24 cellular contexts compared by ENCODE assay signal in genomic region chr17:57726213-57726612, GRCh38. TPM values are rescaled to one million over a fixed set of nuclear protein-coding genes. Genes with fewer than 3 reads are reported as not detected.
A peak's percentile ranks its signal among the peaks of the same experiment; 100 is the strongest.
DNase-seq lines count a peak whose midpoint lies in the region; ATAC-seq, FAIRE-seq and TF ChIP-seq lines count a peak whose summit lies in the region.
"Had no signal": no experiment of that assay in that cellular context is flagged by ENCODE, and none has a peak within 500 bp of the region (broad histone marks: within the 10 kb centered on the region; RNA-seq: fewer than 3 reads in every experiment).

No MANE protein-coding gene starts in this region.

- H3K4me1 Mint-ChIP-seq in glutamatergic neuron (ENCODE audit: low read depth, unreplicated experiment): peaks cover 51% of the 10 kb centered on the region
- no peaks in the 10 kb centered on the region for H3K4me1 Mint-ChIP-seq in activated CD8-positive, alpha-beta T cell treated with anti-CD3 and anti-CD28 coated beads for 36 hours (ENCODE audit: low read depth)
- peaks cover 8% of the 10 kb centered on the region for H3K4me1 Mint-ChIP-seq in T-helper 17 cell

- intact Hi-C loops in HepG2 (cut with micrococcal nuclease; ENCODE audit: unreplicated experiment): no loop called here
- intact Hi-C loops in right lobe of liver (cut with DNase I): no loop called here
- intact Hi-C loops in activated CD8-positive, alpha-beta T cell treated with anti-CD3 and anti-CD28 coated beads for 36 hours (cut with micrococcal nuclease): no loop called here

- H3K27ac Mint-ChIP-seq in glutamatergic neuron (ENCODE audit: unreplicated experiment): peak overlapping the region; percentile 95
- no peak overlapping the region for H3K27ac Mint-ChIP-seq in activated CD8-positive, alpha-beta T cell treated with anti-CD3 and anti-CD28 coated beads for 36 hours
- H3K27ac Mint-ChIP-seq in T-helper 17 cell: no peak overlapping the region
- H3K27ac Mint-ChIP-seq: CD8-positive, alpha-beta memory T cell had no signal

- POLR2A ChIA-PET in HepG2 (lab: Yijun Ruan, JAX): no interaction called here
- POLR2A ChIA-PET in activated CD8-positive, alpha-beta T cell treated with anti-CD3 and anti-CD28 coated beads for 36 hours (lab: Charles Lee): no interaction called here

- DNase-seq in HepG2 (ENCODE audit: low spot score) (no peak), right lobe of liver (no peak), WERI-Rb-1 (no peak), glutamatergic neuron (peak; percentile 69), GM19240 (ENCODE audit: insufficient read length, low spot score) (no peak), T-helper 17 cell (no peak), NCI-H510A (lab: John Stamatoyannopoulos, UW) (no peak)
- no peak for DNase-seq in activated CD8-positive, alpha-beta T cell treated with anti-CD3 and anti-CD28 coated beads for 36 hours
- DNase-seq: 8988T; CD8-positive, alpha-beta memory T cell; DMS53; H7; KBM-7; MM.1S; NCI-H1092; NCI-H1930; NCI-H345; NCI-H526 treated with DMSO at 0.1 percent for 48 hours; PC-9; RPMI8226; SHP77; SW 1271 had no signal

- in situ Hi-C loops in HepG2 (cut with HindIII; ENCODE audit: extremely low pct_ligation_motif_present, low pct_unique_long_range_greater_than_20kb): no loop called here

- H3K36me3 ChIP-seq in HepG2 (replicated peaks in 1 of 2; ENCODE audit: control insufficient read depth in 1 of 2, insufficient read depth in 2 of 2, low read length in 2 of 2) (no peaks in the 10 kb centered on the region), right lobe of liver (no peaks in the 10 kb centered on the region), WERI-Rb-1 (no peaks in the 10 kb centered on the region)

- no peak overlapping the region for H3K9ac ChIP-seq in HepG2 (ENCODE audit: insufficient read depth, low read depth, low read length)

- H3K4me3 ChIP-seq in HepG2 (replicated peaks in 1 of 3; ENCODE audit: insufficient read depth in 1 of 3, low read depth in 2 of 3, low read length in 3 of 3) (no peak overlapping the region), right lobe of liver (no peak overlapping the region), WERI-Rb-1 (ENCODE audit: low read depth, low read length) (no peak overlapping the region)
- H3K4me3 ChIP-seq: PC-9 had no signal

- H3K27me3 ChIP-seq in HepG2 (ENCODE audit: control insufficient read depth in 1 of 2, insufficient read depth in 2 of 2, low read length in 2 of 2): peaks cover 6 to 71% of the 10 kb centered on the region in 2 experiments; a peak in 4 of 5 replicates
- H3K27me3 ChIP-seq in right lobe of liver: no peaks in the 10 kb centered on the region
- no peaks in the 10 kb centered on the region for H3K27me3 ChIP-seq in WERI-Rb-1 (ENCODE audit: insufficient read depth, low read depth, severe bottlenecking)

- no peaks in the 10 kb centered on the region for H3K79me2 ChIP-seq in HepG2 (ENCODE audit: insufficient read depth, low read length)

- H3K27me3 Mint-ChIP-seq in glutamatergic neuron (ENCODE audit: unreplicated experiment) (peaks cover 27% of the 10 kb centered on the region), T-helper 17 cell (peaks cover 40% of the 10 kb centered on the region)
- no peaks in the 10 kb centered on the region for H3K27me3 Mint-ChIP-seq in activated CD8-positive, alpha-beta T cell treated with anti-CD3 and anti-CD28 coated beads for 36 hours

- H3K4me1 ChIP-seq in HepG2 (ENCODE audit: insufficient read depth, low read length) (no peaks in the 10 kb centered on the region), right lobe of liver (no peaks in the 10 kb centered on the region)

- peaks cover 26% of the 10 kb centered on the region for H3K9me3 Mint-ChIP-seq in glutamatergic neuron (ENCODE audit: unreplicated experiment)
- H3K9me3 Mint-ChIP-seq in activated CD8-positive, alpha-beta T cell treated with anti-CD3 and anti-CD28 coated beads for 36 hours: no peaks in the 10 kb centered on the region
- H3K9me3 Mint-ChIP-seq: CD8-positive, alpha-beta memory T cell had no signal

- H3K36me3 Mint-ChIP-seq in glutamatergic neuron (ENCODE audit: unreplicated experiment) (no peaks in the 10 kb centered on the region), T-helper 17 cell (ENCODE audit: low read depth) (peaks cover 2% of the 10 kb centered on the region)
- H3K36me3 Mint-ChIP-seq in activated CD8-positive, alpha-beta T cell treated with anti-CD3 and anti-CD28 coated beads for 36 hours (ENCODE audit: low read depth): no peaks in the 10 kb centered on the region
- H3K36me3 Mint-ChIP-seq: CD8-positive, alpha-beta memory T cell had no signal

- TF ChIP-seq RAD21 in HepG2 (CRISPR knock-in tag; IDR thresholded peaks at IDR 0.05): no peak

- TF ChIP-seq CTCF in HepG2 (CRISPR knock-in tag; IDR thresholded peaks at IDR 0.05): no peak
- TF ChIP-seq CTCF in right lobe of liver (IDR thresholded peaks at IDR 0.05): no peak
- no peak for TF ChIP-seq CTCF in WERI-Rb-1 (IDR thresholded peaks at IDR 0.05; ENCODE audit: low read depth, low read length)
- no peak for TF ChIP-seq CTCF in glutamatergic neuron (IDR thresholded peaks at IDR 0.05; ENCODE audit: partially characterized antibody, unreplicated experiment)
- TF ChIP-seq CTCF in activated CD8-positive, alpha-beta T cell treated with anti-CD3 and anti-CD28 coated beads for 36 hours (IDR thresholded peaks at IDR 0.05): no peak

- 33% methylated on average over 9 of the region's 9 CpGs for WGBS in HepG2 (ENCODE audit: low lambda C conversion rate)
- WGBS in right lobe of liver (ENCODE audit: insufficient coverage, low coverage, low lambda C conversion rate, missing lambda C conversion rate): 87% methylated on average over 7 of the region's 9 CpGs

- FAIRE-seq in HepG2 (lab: Jason Lieb, UNC): no peak
- FAIRE-seq: D721Med had no signal

- no peak overlapping the region for H3K4me2 ChIP-seq in HepG2 (ENCODE audit: low read depth, low read length)
- H3K4me2 ChIP-seq: PC-9 had no signal

- no peak overlapping the region for H2AFZ ChIP-seq in HepG2 (ENCODE audit: low read length)
- H2AFZ ChIP-seq: PC-9 had no signal

- H3K9me3 ChIP-seq in HepG2 (ENCODE audit: low read length): no peaks in the 10 kb centered on the region
- H3K9me3 ChIP-seq in right lobe of liver: no peaks in the 10 kb centered on the region
- H3K9me3 ChIP-seq in WERI-Rb-1 (ENCODE audit: severe bottlenecking): no peaks in the 10 kb centered on the region
- H3K9me3 ChIP-seq in T-helper 17 cell (ENCODE audit: control insufficient read depth, low read length, poor library complexity, severe bottlenecking): no peaks in the 10 kb centered on the region

- H3K27ac ChIP-seq in HepG2 (ENCODE audit: extremely low read length, insufficient read depth, low read length) (no peak overlapping the region), right lobe of liver (no peak overlapping the region), WERI-Rb-1 (peak overlapping the region; percentile 17)
- H3K27ac ChIP-seq: C4-2B, PC-9 had no signal

- no peaks in the 10 kb centered on the region for H4K20me1 ChIP-seq in HepG2 (ENCODE audit: insufficient read depth, low read length)

- BruUV-seq in HepG2 (replicated peaks; lab: Mats Ljungman, UMichigan): no TSS peak

- CTCF ChIA-PET in HepG2 (lab: Yijun Ruan, JAX; ENCODE audit: low intra/inter-chr PET ratio, low total read pairs): no interaction called here
- CTCF ChIA-PET in activated CD8-positive, alpha-beta T cell treated with anti-CD3 and anti-CD28 coated beads for 36 hours (lab: Charles Lee): interaction anchor here (1.2 kb wide), 1 partner anchor 17 kb away, joined by 3 read pairs; no protein-coding TSS in a partner anchor

- no peak for TF ChIP-seq EP300 in HepG2 (IDR thresholded peaks at IDR 0.05; ENCODE audit: low read depth in 2 of 2, low read length in 2 of 2)
- TF ChIP-seq EP300 in HepG2 (CRISPR knock-in tag; IDR thresholded peaks at IDR 0.05; ENCODE audit: borderline replicate concordance): no peak

- H3K4me3 Mint-ChIP-seq in glutamatergic neuron (ENCODE audit: unreplicated experiment) (peak overlapping the region; percentile 35), T-helper 17 cell (no peak overlapping the region)
- H3K4me3 Mint-ChIP-seq in activated CD8-positive, alpha-beta T cell treated with anti-CD3 and anti-CD28 coated beads for 36 hours: no peak overlapping the region
- H3K4me3 Mint-ChIP-seq: CD8-positive, alpha-beta memory T cell had no signal

- no peak for TF ChIP-seq POLR2A in HepG2 (IDR thresholded peaks at IDR 0.05; ENCODE audit: insufficient read depth in 1 of 2, low read depth in 2 of 2, low read length in 2 of 2)
- TF ChIP-seq POLR2A in right lobe of liver (IDR thresholded peaks at IDR 0.05): no peak

- ATAC-seq in HepG2 (no peak), right lobe of liver (no peak), T-helper 17 cell (no peak)
- ATAC-seq in activated CD8-positive, alpha-beta T cell treated with anti-CD3 and anti-CD28 coated beads for 36 hours: no peak

TF ChIP-seq in HepG2, 621 proteins besides CTCF, POLR2A, EP300 and RAD21 (continues in another document):
- no peak for TF ChIP-seq ZNF7 (CRISPR knock-in tag; IDR thresholded peaks at IDR 0.05)

RNA-seq across cellular contexts. Expression of gene CCDC182, which starts 18.9 kb away (rescaled TPM):
- total RNA-seq in HepG2 (2016; rRNA removed; fragmentation: Illumina TruSeq; extraction: Trizol) (not detected in 2 replicates), right lobe of liver (not detected), glutamatergic neuron (ENCODE audit: unreplicated experiment) (not detected), T-helper 17 cell (not detected)
- not detected in 2 replicates for total RNA-seq in HepG2 (2016; cell fraction: cytosol; rRNA removed; fragmentation: Illumina TruSeq; extraction: Trizol; ENCODE audit: low read depth)
- total RNA-seq in HepG2 (2016; cell fraction: insoluble cytoplasmic fraction; rRNA removed; fragmentation: Illumina TruSeq; extraction: Trizol): not detected in 2 replicates
- total RNA-seq in HepG2 (2016; cell fraction: membrane; rRNA removed; fragmentation: Illumina TruSeq; extraction: Trizol): not detected in 2 replicates
- total RNA-seq in HepG2 (2016; cell fraction: nucleus; rRNA removed; fragmentation: Illumina TruSeq; extraction: Trizol): not detected in 2 replicates
- polyA plus RNA-seq in HepG2 (2011; rRNA removed): not detected in 2 replicates
- polyA plus RNA-seq in HepG2 (2011; cell fraction: cytosol; rRNA removed): not detected in 2 replicates
- polyA plus RNA-seq in HepG2 (2011; cell fraction: nucleus; rRNA removed): not detected in 2 replicates
- not detected in 2 replicates for polyA plus RNA-seq in HepG2 (2012)
- not detected in 2 replicates for polyA plus RNA-seq in HepG2 (2016; cell fraction: cytosol; fragmentation: Illumina TruSeq; extraction: Trizol; ENCODE audit: low read depth)
- not detected in 2 replicates for polyA plus RNA-seq in HepG2 (2016; cell fraction: insoluble cytoplasmic fraction; fragmentation: Illumina TruSeq; extraction: Trizol; ENCODE audit: low read depth)
- not detected in 2 replicates for polyA plus RNA-seq in HepG2 (2016; cell fraction: membrane; fragmentation: Illumina TruSeq; extraction: Trizol; ENCODE audit: low read depth)
- not detected in 2 replicates for polyA plus RNA-seq in HepG2 (2016; cell fraction: nucleus; fragmentation: Illumina TruSeq; extraction: Trizol; ENCODE audit: insufficient read depth, low read depth)
- polyA minus RNA-seq in HepG2 (2011; rRNA and poly(A)+ RNA removed; ENCODE audit: low replicate concordance): not detected in 2 replicates
- not detected in 2 replicates for polyA minus RNA-seq in HepG2 (2011; cell fraction: cytosol; rRNA and poly(A)+ RNA removed)
- polyA minus RNA-seq in HepG2 (2011; cell fraction: nucleus; rRNA and poly(A)+ RNA removed): not detected in 2 replicates
- not detected for total RNA-seq in activated CD8-positive, alpha-beta T cell treated with anti-CD3 and anti-CD28 coated beads for 36 hours
- total RNA-seq: CD8-positive, alpha-beta memory T cell; H7; PC-9 had no signal
- polyA plus RNA-seq: CD8-positive, alpha-beta memory T cell had no signal
